In genomic region chr16:89154390-89155183, GRCh38 we compare ENCODE assay signal across 21 cellular contexts. TPM values are rescaled to one million over a fixed set of nuclear protein-coding genes. Genes with fewer than 3 reads are reported as not detected.
DNase-seq lines count a peak whose midpoint lies in the region; ATAC-seq, FAIRE-seq and TF ChIP-seq lines count a peak whose summit lies in the region.
"Had no signal": no experiment of that assay in that cellular context is flagged by ENCODE, and none has a peak within 500 bp of the region (broad histone marks: within the 10 kb centered on the region; RNA-seq: fewer than 3 reads in every experiment).

No MANE protein-coding gene starts in this region.

- TF ChIP-seq POLR2A in A549 (IDR thresholded peaks at IDR 0.05; ENCODE audit: low read length): no peak

- H3K9me3 Mint-ChIP-seq in activated CD8-positive, alpha-beta memory T cell treated with anti-CD3 and anti-CD28 coated beads, Interleukin-2, amount 10 ng/mL, durations not matched to agents 7 days and 5 days (ENCODE audit: low read depth): peaks cover 12% of the 10 kb centered on the region

- no peaks in the 10 kb centered on the region for H4K20me1 ChIP-seq in GM23248 (ENCODE audit: insufficient read depth)

- no peak overlapping the region for H2BK120ac ChIP-seq in neuronal stem cell (ENCODE audit: low read depth, low read length)

- TF ChIP-seq EP300 in A549 (IDR thresholded peaks at IDR 0.05): no peak

- ATAC-seq in A549 (peak; percentile 10 to 11; a peak in 3 of 6 replicates), HG03159 (IDR thresholded peaks at IDR 0.05; ENCODE audit: unreplicated experiment) (no peak), HG03280 (IDR thresholded peaks at IDR 0.05; ENCODE audit: unreplicated experiment) (no peak)
- no peak for ATAC-seq in activated CD8-positive, alpha-beta memory T cell treated with anti-CD3 and anti-CD28 coated beads, Interleukin-2, amount 10 ng/mL, durations not matched to agents 7 days and 5 days

- H2BK15ac ChIP-seq in neuronal stem cell (ENCODE audit: low read length): no peak overlapping the region

- no peak overlapping the region for H3K4ac ChIP-seq in neuronal stem cell (ENCODE audit: low read length)

- peak overlapping the region; percentile 2 for H4K91ac ChIP-seq in neuronal stem cell (ENCODE audit: low read depth, low read length, poor library complexity)

- no peak for FAIRE-seq in A549 (lab: Jason Lieb, UNC)
- FAIRE-seq: G401.6, urothelium cell line had no signal

- no peak overlapping the region for H3K18ac ChIP-seq in neuronal stem cell (ENCODE audit: low read length)

- H3K9me3 ChIP-seq in A549 (peaks cover 4% of the 10 kb centered on the region; the same call in 2 of the 3 replicates), GM23248 (ENCODE audit: low read depth) (no peaks in the 10 kb centered on the region), cardiac muscle cell (ENCODE audit: low read depth) (no peaks in the 10 kb centered on the region), neuronal stem cell (replicated peaks in 1 of 2; ENCODE audit: control insufficient read depth in 2 of 2, insufficient read depth in 1 of 2, low read depth in 1 of 2, low read length in 2 of 2) (peaks cover 6 to 11% of the 10 kb centered on the region in 2 donors)

- CTCF ChIA-PET in A549 (lab: Yijun Ruan, JAX): interaction anchor here (0.6 to 3.6 kb wide), 5 partner anchors 10 to 214 kb away, joined by 3 to 21 read pairs (median 3); no protein-coding TSS in a partner anchor
- CTCF ChIA-PET in activated CD8-positive, alpha-beta memory T cell treated with anti-CD3 and anti-CD28 coated beads, Interleukin-2, amount 10 ng/mL, durations not matched to agents 7 days and 5 days (lab: Charles Lee): no interaction called here

- no peak overlapping the region for H2BK5ac ChIP-seq in neuronal stem cell (ENCODE audit: low read length)

- POLR2A ChIA-PET in A549 (lab: Yijun Ruan, JAX): no interaction called here

- no peak overlapping the region for H3K4me3 Mint-ChIP-seq in activated CD8-positive, alpha-beta memory T cell treated with anti-CD3 and anti-CD28 coated beads, Interleukin-2, amount 10 ng/mL, durations not matched to agents 7 days and 5 days

- H3K27me3 Mint-ChIP-seq in activated CD8-positive, alpha-beta memory T cell treated with anti-CD3 and anti-CD28 coated beads, Interleukin-2, amount 10 ng/mL, durations not matched to agents 7 days and 5 days: no peaks in the 10 kb centered on the region

- H4K8ac ChIP-seq in neuronal stem cell (ENCODE audit: low read depth, low read length): peak overlapping the region; percentile 23

- no peaks in the 10 kb centered on the region for H3K79me1 ChIP-seq in neuronal stem cell (ENCODE audit: low read depth, low read length)

- peaks cover 20% of the 10 kb centered on the region for H3F3A ChIP-seq in GM23248 (ENCODE audit: insufficient read depth)

- H3K4me2 ChIP-seq in A549 (no peak overlapping the region), GM23248 (ENCODE audit: unreplicated experiment) (peak overlapping the region; percentile 11), neuronal stem cell (ENCODE audit: insufficient read depth, low read length, poor library complexity, severe bottlenecking) (no peak overlapping the region)

- no peak overlapping the region for H2AK5ac ChIP-seq in neuronal stem cell (ENCODE audit: low read depth, low read length)

- H3K4me1 ChIP-seq in A549 (no peaks in the 10 kb centered on the region), GM23248 (ENCODE audit: insufficient read depth) (peaks cover 12% of the 10 kb centered on the region), cardiac muscle cell (ENCODE audit: low read depth) (no peaks in the 10 kb centered on the region), neuronal stem cell (ENCODE audit: control insufficient read depth in 2 of 2, insufficient read depth in 1 of 2, low read depth in 1 of 2, low read length in 2 of 2) (no peaks in the 10 kb centered on the region)

- H2AFZ ChIP-seq in GM23248 (no peak overlapping the region), neuronal stem cell (ENCODE audit: low read length) (no peak overlapping the region)

- in situ Hi-C loops in GM23248 (cut with MboI): no loop called here

- H3K27ac Mint-ChIP-seq in activated CD8-positive, alpha-beta memory T cell treated with anti-CD3 and anti-CD28 coated beads, Interleukin-2, amount 10 ng/mL, durations not matched to agents 7 days and 5 days: no peak overlapping the region

- TF ChIP-seq RAD21 in A549 (conservative IDR thresholded peaks at IDR 0.05 in 1 of 2, IDR thresholded peaks at IDR 0.05 in 1 of 2): no peak

- no peaks in the 10 kb centered on the region for H3K4me1 Mint-ChIP-seq in activated CD8-positive, alpha-beta memory T cell treated with anti-CD3 and anti-CD28 coated beads, Interleukin-2, amount 10 ng/mL, durations not matched to agents 7 days and 5 days

- DNase-seq in A549 (ENCODE audit: low read depth in 1 of 2, low spot score in 1 of 2) (no peak), GM23248 (peak; percentile 15), cardiac muscle cell (ENCODE audit: low read depth in 1 of 2, low spot score in 1 of 2) (no peak), neuronal stem cell (ENCODE audit: low spot score) (no peak), NOMO-1 treated with dmso at 0.1 percent for 144 hours (lab: John Stamatoyannopoulos, UW; ENCODE audit: unreplicated experiment) (no peak)
- no peak for DNase-seq in activated CD8-positive, alpha-beta memory T cell treated with anti-CD3 and anti-CD28 coated beads, Interleukin-2, amount 10 ng/mL, durations not matched to agents 7 days and 5 days
- DNase-seq: activated CD4-positive, alpha-beta T cell treated with anti-CD3 and anti-CD28 coated beads for 1 hour; activated CD8-positive, alpha-beta memory T cell treated with anti-CD3 and anti-CD28 coated beads, Interleukin-2, amount 50 U/mL, for 48 hours; activated naive CD4-positive, alpha-beta T cell; cortex of kidney; KBM-7; NCI-H2029 treated with DMSO at 0.1 percent for 48 hours; NCI-H524; stimulated activated CD4-positive, alpha-beta T cell treated with anti-CD3 and anti-CD28 coated beads, Interleukin-15, amount 100 ng/mL, for 24 hours had no signal

- H3K27me3 ChIP-seq in GM23248 (replicated peaks; ENCODE audit: insufficient read depth) (no peaks in the 10 kb centered on the region), cardiac muscle cell (no peaks in the 10 kb centered on the region), neuronal stem cell (ENCODE audit: control insufficient read depth in 3 of 3, insufficient read depth in 3 of 3, low read depth in 1 of 3, low read length in 3 of 3) (peaks cover 0 to 2% (median 0%) of the 10 kb centered on the region in 3 experiments)

- H3K4me3 ChIP-seq in A549 (no peak overlapping the region), GM23248 (no peak overlapping the region), cardiac muscle cell (no peak overlapping the region), neuronal stem cell (ENCODE audit: low read length in 2 of 2) (no peak overlapping the region)
- H3K4me3 ChIP-seq: stomach had no signal

- no peak overlapping the region for H3K23ac ChIP-seq in neuronal stem cell (ENCODE audit: low read depth, low read length, poor library complexity)

- no peak overlapping the region for H2BK12ac ChIP-seq in neuronal stem cell (ENCODE audit: low read length)

- no peaks in the 10 kb centered on the region for H3K79me2 ChIP-seq in GM23248 (ENCODE audit: insufficient read depth)

- WGBS in A549 (ENCODE audit: missing lambda C conversion rate): 85% methylated on average over 21 of the region's 24 CpGs
- WGBS in GM23248 (ENCODE audit: low coverage in 1 of 2, low lambda C conversion rate in 2 of 2, missing lambda C conversion rate in 2 of 2), 2 experiments: 60 to 61% methylated on average over 15 to 24 of the region's 24 CpGs
- WGBS in neuronal stem cell (ENCODE audit: extremely low coverage in 2 of 2, insufficient read length in 2 of 2, insufficient replicate concordance in 1 of 2), 2 donors: no CpG with 5 or more reads among the region's 24 CpGs

- peaks cover 18% of the 10 kb centered on the region for H3K36me3 Mint-ChIP-seq in activated CD8-positive, alpha-beta memory T cell treated with anti-CD3 and anti-CD28 coated beads, Interleukin-2, amount 10 ng/mL, durations not matched to agents 7 days and 5 days

- H3K9me2 ChIP-seq in GM23248 (ENCODE audit: insufficient read depth): no peaks in the 10 kb centered on the region

- TF ChIP-seq CTCF in A549 (IDR thresholded peaks at IDR 0.05): no peak
- no peak for TF ChIP-seq CTCF in cardiac muscle cell (IDR thresholded peaks at IDR 0.05; ENCODE audit: low read depth, low read length)

- H3K9ac ChIP-seq in GM23248: no peak overlapping the region
- no peak overlapping the region for H3K9ac ChIP-seq in neuronal stem cell (ENCODE audit: low read depth, low read length, poor library complexity)

- no peak overlapping the region for H3K27ac ChIP-seq in A549
- H3K27ac ChIP-seq in GM23248: no peak overlapping the region
- peak overlapping the region; percentile 20 for H3K27ac ChIP-seq in cardiac muscle cell
- H3K27ac ChIP-seq in neuronal stem cell (replicated peaks; ENCODE audit: low read length): no peak overlapping the region

- H3K36me3 ChIP-seq in GM23248 (ENCODE audit: low read depth) (no peaks in the 10 kb centered on the region), cardiac muscle cell (peaks cover 5% of the 10 kb centered on the region), neuronal stem cell (replicated peaks in 1 of 2; ENCODE audit: control insufficient read depth in 2 of 2, insufficient read depth in 2 of 2, low read length in 2 of 2) (peaks cover 3 to 20% of the 10 kb centered on the region in 2 donors)

- no peak overlapping the region for H3K14ac ChIP-seq in neuronal stem cell (ENCODE audit: low read length)

RNA-seq across cellular contexts. Expression of gene CDH15, which starts 17.0 kb away (rescaled TPM):
- polyA plus RNA-seq in A549 (2011; rRNA removed): 0.05 TPM in 1 of 2 replicates, not detected in the other
- polyA plus RNA-seq in A549 (2012; cell fraction: cytosol; rRNA removed): 0.03 TPM in 2 replicates
- 0.11 and 0.12 TPM in 2 replicates for polyA plus RNA-seq in A549 (2012; cell fraction: nucleus; rRNA removed)
- 0.03 to 0.09 TPM (median 0.08 TPM) in 3 replicates for polyA plus RNA-seq in A549 (2017; fragmentation: RNase III; extraction: RNeasy Plus Mini Kit Qiagen cat#74134 plus additional on column Dnase treatment)
- not detected in 2 replicates for polyA minus RNA-seq in A549 (2011; rRNA and poly(A)+ RNA removed)
- not detected in 2 replicates for total RNA-seq in GM23248 (2014; rRNA removed; shearing (Covaris generic))
- 0.06 TPM in 2 replicates for polyA plus RNA-seq in GM23248 (2016; fragmentation: Nextera tagmentation; extraction: Ambion mirVana)
- total RNA-seq in cardiac muscle cell: 0.92 and 1.5 TPM in 2 replicates
- 0.78 and 1.4 TPM in 2 replicates for polyA plus RNA-seq in cardiac muscle cell
- polyA plus RNA-seq in neuronal stem cell (2013, experiment 1 of 2): 0.03 TPM
- polyA plus RNA-seq in neuronal stem cell (2013, experiment 2 of 2): 0.03 TPM
- total RNA-seq in activated CD8-positive, alpha-beta memory T cell treated with anti-CD3 and anti-CD28 coated beads, Interleukin-2, amount 10 ng/mL, durations not matched to agents 7 days and 5 days: not detected
- total RNA-seq: stomach had no signal

RNA-seq across cellular contexts. Expression of gene SLC22A31, which starts 45.8 kb away (rescaled TPM):
- polyA plus RNA-seq in A549 (2011; rRNA removed): 0.36 and 0.42 TPM in 2 replicates
- polyA plus RNA-seq in A549 (2012; cell fraction: cytosol; rRNA removed): 0.67 and 1.2 TPM in 2 replicates
- polyA plus RNA-seq in A549 (2012; cell fraction: nucleus; rRNA removed): 15.1 and 16.4 TPM in 2 replicates
- 0.77 to 1.1 TPM (median 0.98 TPM) in 3 replicates for polyA plus RNA-seq in A549 (2017; fragmentation: RNase III; extraction: RNeasy Plus Mini Kit Qiagen cat#74134 plus additional on column Dnase treatment)
- 0.15 TPM in 1 of 2 replicates, not detected in the other for polyA minus RNA-seq in A549 (2011; rRNA and poly(A)+ RNA removed)
- not detected in 2 replicates for total RNA-seq in GM23248 (2014; rRNA removed; shearing (Covaris generic))
- polyA plus RNA-seq in GM23248 (2016; fragmentation: Nextera tagmentation; extraction: Ambion mirVana): not detected in 2 replicates
- 3.1 and 39.4 TPM in 2 replicates for total RNA-seq in cardiac muscle cell
- 10.9 and 36.3 TPM in 2 replicates for polyA plus RNA-seq in cardiac muscle cell
- polyA plus RNA-seq in neuronal stem cell (2013, experiment 1 of 2): 0.67 TPM
- 0.97 TPM for polyA plus RNA-seq in neuronal stem cell (2013, experiment 2 of 2)
- total RNA-seq in activated CD8-positive, alpha-beta memory T cell treated with anti-CD3 and anti-CD28 coated beads, Interleukin-2, amount 10 ng/mL, durations not matched to agents 7 days and 5 days: not detected
- total RNA-seq: myocyte, osteocyte had no signal

Comparison
In these comparisons a context has a peak if more than half of its experiments do, and no peak if none do; other contexts are left out.
1. ATAC-seq: peak in A549 (2 of 2); none in activated CD8-positive, alpha-beta memory T cell treated with anti-CD3 and anti-CD28 coated beads, Interleukin-2, amount 10 ng/mL, durations not matched to agents 7 days and 5 days (single experiment), HG03159 (single experiment) and HG03280 (single experiment).